Comparison of ENCODE assay signal across 28 cellular contexts in genomic region chrX:3044671-3045070, GRCh38. TPM values are rescaled to one million over a fixed set of nuclear protein-coding genes. Genes with fewer than 3 reads are reported as not detected.
"Had no signal": no experiment of that assay in that cellular context is flagged by ENCODE, and none has a peak within 500 bp of the region (broad histone marks: within the 10 kb centered on the region; RNA-seq: fewer than 3 reads in every experiment).

No MANE protein-coding gene starts in this region.

- H3K27me3 ChIP-seq: brain microvascular endothelial cell, SJSA1 had no signal

- H3K36me3 ChIP-seq: brain microvascular endothelial cell, SJSA1 had no signal

- H3K9me3 ChIP-seq: SJSA1, SK-N-SH had no signal

- H3K4me3 ChIP-seq: SJSA1 had no signal

- H3K27ac ChIP-seq: brain microvascular endothelial cell, KMS-11, SJSA1 had no signal

- H3K4me1 ChIP-seq: SJSA1 had no signal

- H3K4me2 ChIP-seq: KMS-11, SK-N-SH had no signal

- ATAC-seq: activated CD8-positive, alpha-beta T cell treated with anti-CD3 and anti-CD28 coated beads for 36 hours; activated naive CD8-positive, alpha-beta T cell treated with anti-CD3 and anti-CD28 coated beads, Interleukin-2, amount 50 U/mL, for 24 hours; activated T-cell treated with anti-CD3 and anti-CD28 coated beads, Interleukin-2, amount 50 U/mL, for 72 hours; activated T-helper 17 cell treated with anti-CD3 and anti-CD28 coated beads, Interleukin-2, amount 50 U/mL, for 72 hours had no signal

- DNase-seq: activated CD4-positive, alpha-beta T cell treated with anti-CD3 and anti-CD28 coated beads, Interleukin-2, amount 10 ng/mL, durations not matched to agents 24 days and 14 days; activated CD4-positive, alpha-beta T cell treated with anti-CD3 and anti-CD28 coated beads, Interleukin-2, amount 50 U/mL, for 4 hours; activated CD8-positive, alpha-beta T cell treated with anti-CD3 and anti-CD28 coated beads for 36 hours; activated effector memory CD4-positive, alpha-beta T cell treated with anti-CD3 and anti-CD28 coated beads, Interleukin-2, amount 50 U/mL, for 16 hours; activated naive CD4-positive, alpha-beta T cell treated with Interleukin-2 at 50 U/mL for 16 hours; activated naive CD8-positive, alpha-beta T cell treated with anti-CD3 and anti-CD28 coated beads, Interleukin-2, amount 50 U/mL, for 24 hours; activated T-cell treated with anti-CD3 and anti-CD28 coated beads, Interleukin-2, amount 50 U/mL, for 1 hour; activated T-cell treated with anti-CD3 and anti-CD28 coated beads, Interleukin-2, amount 50 U/mL, for 72 hours; aorta; brain microvascular endothelial cell; central memory CD4-positive, alpha-beta T cell; MM.1S; MV-4-11; NCI-H1092; NCI-H146; NCI-H187; NCI-H2029 treated with DMSO at 0.1 percent for 48 hours; NCI-H2107; NCI-H2171; NCI-H510A; NCI-H748 treated with DMSO at 0.1 percent for 48 hours; SHP77; SK-N-SH had no signal

RNA-seq across cellular contexts. Expression of gene ARSF, which starts 3.4 kb away (rescaled TPM):
- total RNA-seq: activated CD4-positive, alpha-beta T cell treated with anti-CD3 and anti-CD28 coated beads, Interleukin-2, amount 10 ng/mL, durations not matched to agents 24 days and 14 days; activated CD8-positive, alpha-beta memory T cell treated with anti-CD3 and anti-CD28 coated beads for 36 hours; activated CD8-positive, alpha-beta T cell treated with anti-CD3 and anti-CD28 coated beads for 36 hours; activated T-cell treated with anti-CD3 and anti-CD28 coated beads, Interleukin-2, amount 50 U/mL, for 72 hours; activated T-helper 17 cell treated with anti-CD3 and anti-CD28 coated beads, Interleukin-2, amount 50 U/mL, for 72 hours; aorta; LHCN-M2; SJSA1 had no signal

RNA-seq across cellular contexts. Expression of gene ARSH, which starts 38.3 kb away (rescaled TPM):
- total RNA-seq: activated CD4-positive, alpha-beta T cell treated with anti-CD3 and anti-CD28 coated beads, Interleukin-2, amount 10 ng/mL, durations not matched to agents 24 days and 14 days; activated CD8-positive, alpha-beta memory T cell treated with anti-CD3 and anti-CD28 coated beads for 36 hours; activated CD8-positive, alpha-beta T cell treated with anti-CD3 and anti-CD28 coated beads for 36 hours; activated T-cell treated with anti-CD3 and anti-CD28 coated beads, Interleukin-2, amount 50 U/mL, for 72 hours; aorta; LHCN-M2; SJSA1 had no signal
